In the genomic region with DNA sequence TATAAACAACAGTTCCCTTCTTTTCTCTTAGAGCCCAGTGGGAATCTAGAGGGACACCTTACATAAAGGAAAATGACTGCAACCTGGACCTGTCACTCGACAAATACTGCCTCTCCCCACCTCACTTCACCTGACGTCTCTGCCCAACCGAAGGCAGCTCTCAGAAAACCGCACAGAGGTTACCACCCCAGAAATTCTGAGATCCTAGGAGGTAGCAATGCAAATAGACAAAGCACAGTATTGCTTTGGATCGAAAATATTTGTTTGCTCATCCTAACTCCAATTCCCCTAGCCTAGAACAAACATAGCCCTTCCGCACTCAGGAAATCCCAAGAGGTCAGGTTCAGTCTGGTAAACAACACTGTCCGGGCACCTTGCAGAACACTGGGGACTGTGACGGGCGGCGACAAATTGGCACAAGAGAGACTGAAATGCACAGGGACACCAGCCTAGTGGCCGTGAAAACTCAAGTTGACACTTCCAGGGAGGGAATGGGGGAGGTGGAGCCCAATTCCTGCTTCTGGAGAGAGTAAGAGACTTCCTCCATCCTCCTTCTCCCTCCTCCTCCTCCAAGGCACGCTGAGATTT, we compare ENCODE assay signal across 8 cellular contexts. TPM values are rescaled to one million over a fixed set of nuclear protein-coding genes. Genes with fewer than 3 reads are reported as not detected.
A peak's percentile ranks its signal among the peaks of the same experiment; 100 is the strongest.
DNase-seq lines count a peak whose midpoint lies in the region; ATAC-seq and TF ChIP-seq lines count a peak whose summit lies in the region.

No MANE protein-coding gene starts in this region.

- intact Hi-C loops in Caco-2 (cut with micrococcal nuclease; ENCODE audit: unreplicated experiment) (loop anchor here (1.0 kb wide), 1 partner anchor 43 kb away; no protein-coding TSS in a partner anchor), upper lobe of right lung (cut with DNase I) (no loop called here)

- no peaks in the 10 kb centered on the region for H3K27me3 Mint-ChIP-seq in Caco-2 (ENCODE audit: insufficient read depth, unreplicated experiment)

- peaks cover 24% of the 10 kb centered on the region for H3K36me3 Mint-ChIP-seq in Caco-2 (ENCODE audit: insufficient read depth, unreplicated experiment)

- H3K27ac ChIP-seq in ectodermal cell (ENCODE audit: insufficient read depth, low read depth, low read length, poor library complexity, severe bottlenecking) (peak overlapping the region; percentile 38), mesodermal cell (ENCODE audit: low read depth, low read length, severe bottlenecking) (peak overlapping the region; percentile 92), upper lobe of right lung (peak overlapping the region; percentile 99)

- H3K9me3 Mint-ChIP-seq in Caco-2 (ENCODE audit: unreplicated experiment): peaks cover 18% of the 10 kb centered on the region

- peak overlapping the region; percentile 93 for H3K27ac Mint-ChIP-seq in Caco-2 (ENCODE audit: unreplicated experiment)

- H3K27me3 ChIP-seq in Caco-2 (replicated peaks; ENCODE audit: control insufficient read depth, insufficient read depth, low read length) (no peaks in the 10 kb centered on the region), ectodermal cell (ENCODE audit: control insufficient read depth, insufficient read depth, low read length, poor library complexity, severe bottlenecking) (peaks cover 47% of the 10 kb centered on the region), upper lobe of right lung (no peaks in the 10 kb centered on the region)

- CTCF ChIA-PET in Caco-2 (lab: Charles Lee): no interaction called here

- DNase-seq in Caco-2 (no peak), SHP77 treated with DMSO at 0.1 percent for 48 hours (lab: John Stamatoyannopoulos, UW) (peak; percentile 77), upper lobe of right lung (no peak), GM19240 (ENCODE audit: insufficient read length, low spot score) (no peak)

- peak overlapping the region; percentile 93 for H3K4me3 Mint-ChIP-seq in Caco-2 (ENCODE audit: unreplicated experiment)

- ATAC-seq in GM19351 (IDR thresholded peaks at IDR 0.05; ENCODE audit: unreplicated experiment): peak; percentile 36
- peak; percentile 39 for ATAC-seq in HG03378 (IDR thresholded peaks at IDR 0.05; ENCODE audit: unreplicated experiment)
- peak; percentile 6 for ATAC-seq in upper lobe of right lung

- TF ChIP-seq CTCF in Caco-2 (IDR thresholded peaks at IDR 0.05; ENCODE audit: insufficient read depth in 1 of 2, low read depth in 1 of 2, low read length in 1 of 2, severe bottlenecking in 1 of 2, unreplicated experiment in 1 of 2) (no peak), upper lobe of right lung (IDR thresholded peaks at IDR 0.05) (no peak)

- peak overlapping the region; percentile 76 for H3K4me3 ChIP-seq in Caco-2 (ENCODE audit: low read depth, low read length)
- H3K4me3 ChIP-seq in ectodermal cell (ENCODE audit: insufficient read depth, low read depth, low read length): peak overlapping the region; percentile 57
- H3K4me3 ChIP-seq in mesodermal cell (ENCODE audit: extremely low read depth, insufficient read depth, low read length, poor library complexity, severe bottlenecking): peak overlapping the region; percentile 48
- H3K4me3 ChIP-seq in upper lobe of right lung: peak overlapping the region; percentile 73

- POLR2A ChIA-PET in Caco-2 (lab: Charles Lee): no interaction called here

- H3K36me3 ChIP-seq in Caco-2 (ENCODE audit: control insufficient read depth, insufficient read depth, low read length) (no peaks in the 10 kb centered on the region), ectodermal cell (ENCODE audit: control insufficient read depth, insufficient read depth, low read length) (peaks cover 18% of the 10 kb centered on the region), mesodermal cell (ENCODE audit: control insufficient read depth, insufficient read depth, low read length) (peaks cover 13% of the 10 kb centered on the region), upper lobe of right lung (no peaks in the 10 kb centered on the region)

- H3K4me1 Mint-ChIP-seq in Caco-2 (ENCODE audit: low read depth, unreplicated experiment): peaks cover 12% of the 10 kb centered on the region

- BruUV-seq in Caco-2 (replicated peaks; lab: Mats Ljungman, UMichigan): TSS peak; percentile 79

- 19% methylated on average over 12 of the region's 12 CpGs for WGBS in ectodermal cell, 2 experiments
- WGBS in mesodermal cell (ENCODE audit: insufficient coverage in 2 of 2), 2 experiments: 20 to 29% methylated on average over 7 to 10 of the region's 12 CpGs

- peaks cover 9% of the 10 kb centered on the region; the same call in 1 of the 2 replicates for H3K4me1 ChIP-seq in Caco-2
- no peaks in the 10 kb centered on the region for H3K4me1 ChIP-seq in ectodermal cell (ENCODE audit: control insufficient read depth, insufficient read depth, low read length)
- H3K4me1 ChIP-seq in mesodermal cell (ENCODE audit: control insufficient read depth, insufficient read depth, low read length, poor library complexity, severe bottlenecking): peaks cover 4% of the 10 kb centered on the region
- peaks cover 10% of the 10 kb centered on the region for H3K4me1 ChIP-seq in upper lobe of right lung

- H3K9me3 ChIP-seq in Caco-2 (no peaks in the 10 kb centered on the region; the same call in 1 of the 2 replicates), ectodermal cell (ENCODE audit: control insufficient read depth, low read length) (peaks cover 3% of the 10 kb centered on the region), mesodermal cell (ENCODE audit: control insufficient read depth, low read length) (peaks cover 29% of the 10 kb centered on the region), upper lobe of right lung (peaks cover 19% of the 10 kb centered on the region)

RNA-seq across cellular contexts. Expression of gene TRIM44, which starts 0.4 kb away (rescaled TPM):
- 74.6 and 81.4 TPM in 2 replicates for total RNA-seq in Caco-2 (2022)
- 52.0 TPM for polyA plus RNA-seq in ectodermal cell (2013, experiment 1 of 4)
- 53.1 TPM for polyA plus RNA-seq in ectodermal cell (2013, experiment 2 of 4)
- 29.5 TPM for polyA plus RNA-seq in ectodermal cell (2013, experiment 3 of 4)
- 36.6 TPM for polyA plus RNA-seq in ectodermal cell (2013, experiment 4 of 4)
- polyA plus RNA-seq in mesodermal cell (2013, experiment 1 of 2): 33.0 TPM
- polyA plus RNA-seq in mesodermal cell (2013, experiment 2 of 2): 32.7 TPM
- total RNA-seq in upper lobe of right lung: 67.2 TPM

RNA-seq across cellular contexts. Expression of gene FJX1, which starts 43.9 kb away (rescaled TPM):
- total RNA-seq in Caco-2 (2022) (12.0 and 14.4 TPM in 2 replicates), upper lobe of right lung (5.9 TPM)
- 59.7 TPM for polyA plus RNA-seq in ectodermal cell (2013, experiment 1 of 4)
- 49.8 TPM for polyA plus RNA-seq in ectodermal cell (2013, experiment 2 of 4)
- 60.2 TPM for polyA plus RNA-seq in ectodermal cell (2013, experiment 3 of 4)
- 56.8 TPM for polyA plus RNA-seq in ectodermal cell (2013, experiment 4 of 4)
- polyA plus RNA-seq in mesodermal cell (2013, experiment 1 of 2): 48.8 TPM
- polyA plus RNA-seq in mesodermal cell (2013, experiment 2 of 2): 38.1 TPM

Comparison
In these comparisons a context has a peak if more than half of its experiments do, and no peak if none do; other contexts are left out.
1. H3K27ac ChIP-seq: peak in every context shown above with its lines; median percentile 99 in upper lobe of right lung; 92 in mesodermal cell; 38 in ectodermal cell.